ENCODE assay signal across 22 cellular contexts in genomic region chr4:162767090-162767489, GRCh38.
"Had no signal": no experiment of that assay in that cellular context is flagged by ENCODE, and none has a peak within 500 bp of the region (broad histone marks: within the 10 kb centered on the region; RNA-seq: fewer than 3 reads in every experiment).

No MANE protein-coding gene starts in this region.

- H3K79me2 ChIP-seq: hepatocyte had no signal

- DNase-seq: dermis blood vessel endothelial cell; dorsolateral prefrontal cortex; effector CD4-positive, alpha-beta T cell; effector memory CD4-positive, alpha-beta T cell; foreskin keratinocyte; heart left ventricle; hypothalamus; left cardiac atrium; left ventricle myocardium inferior; lower lobe of right lung; mesenchymal stem cell; mucosa of descending colon; naive B cell had no signal

- ATAC-seq: foreskin keratinocyte, gastroesophageal sphincter, heart left ventricle, left cardiac atrium, lower lobe of right lung, mucosa of descending colon had no signal

- H3K27me3 ChIP-seq: dorsolateral prefrontal cortex, esophagus muscularis mucosa, foreskin keratinocyte, gastroesophageal sphincter, heart left ventricle, hepatocyte had no signal

- H3K4me3 ChIP-seq: coronary artery, dorsolateral prefrontal cortex, esophagus muscularis mucosa, gastroesophageal sphincter, heart left ventricle, hepatocyte, left ventricle myocardium inferior, lower lobe of right lung, mucosa of descending colon had no signal

- H3K27ac ChIP-seq: coronary artery, dorsolateral prefrontal cortex, esophagus muscularis mucosa, foreskin keratinocyte, gastroesophageal sphincter, heart left ventricle, hepatocyte, left ventricle myocardium inferior, lower lobe of right lung had no signal

- H3K36me3 ChIP-seq: esophagus muscularis mucosa, gastroesophageal sphincter, heart left ventricle, left ventricle myocardium inferior, lower lobe of right lung had no signal

- H3K4me1 ChIP-seq: esophagus muscularis mucosa, foreskin keratinocyte, gastroesophageal sphincter, heart left ventricle, left ventricle myocardium inferior, lower lobe of right lung had no signal

- H3K4me2 ChIP-seq: hepatocyte had no signal

- H3K9me3 ChIP-seq: esophagus muscularis mucosa, gastroesophageal sphincter, heart left ventricle, left ventricle myocardium inferior, lower lobe of right lung, mucosa of descending colon had no signal

- FAIRE-seq: colon, endothelial cell of umbilical vein, frontal cortex, islet of Langerhans, keratinocyte had no signal

- H2AFZ ChIP-seq: hepatocyte had no signal
